Comparison of ENCODE assay signal across 1 cellular context in the genomic region with DNA sequence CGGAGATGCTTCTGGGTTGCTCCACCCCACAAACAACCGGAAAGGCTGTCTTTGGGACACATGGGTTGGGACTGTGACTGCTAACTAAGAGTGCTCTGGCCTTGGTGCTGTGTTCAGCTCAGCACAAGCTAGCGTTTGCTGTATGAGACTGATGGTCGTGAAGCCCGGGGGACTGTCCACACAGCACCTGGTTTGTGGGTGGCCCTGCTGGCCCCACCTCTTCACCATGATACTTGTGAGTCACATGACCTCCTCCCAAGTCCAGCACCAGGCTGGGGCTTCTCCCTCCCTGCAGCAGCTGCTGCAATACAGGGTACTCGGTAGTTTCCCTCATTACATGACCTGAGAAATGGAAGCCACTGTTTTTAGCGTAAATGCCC.
TF ChIP-seq lines count a peak whose summit lies in the region.

No MANE protein-coding gene starts in this region.

TF ChIP-seq in HEK293, 187 proteins besides CTCF, POLR2A, EP300 and RAD21:
- TF ChIP-seq, protein P1, sequence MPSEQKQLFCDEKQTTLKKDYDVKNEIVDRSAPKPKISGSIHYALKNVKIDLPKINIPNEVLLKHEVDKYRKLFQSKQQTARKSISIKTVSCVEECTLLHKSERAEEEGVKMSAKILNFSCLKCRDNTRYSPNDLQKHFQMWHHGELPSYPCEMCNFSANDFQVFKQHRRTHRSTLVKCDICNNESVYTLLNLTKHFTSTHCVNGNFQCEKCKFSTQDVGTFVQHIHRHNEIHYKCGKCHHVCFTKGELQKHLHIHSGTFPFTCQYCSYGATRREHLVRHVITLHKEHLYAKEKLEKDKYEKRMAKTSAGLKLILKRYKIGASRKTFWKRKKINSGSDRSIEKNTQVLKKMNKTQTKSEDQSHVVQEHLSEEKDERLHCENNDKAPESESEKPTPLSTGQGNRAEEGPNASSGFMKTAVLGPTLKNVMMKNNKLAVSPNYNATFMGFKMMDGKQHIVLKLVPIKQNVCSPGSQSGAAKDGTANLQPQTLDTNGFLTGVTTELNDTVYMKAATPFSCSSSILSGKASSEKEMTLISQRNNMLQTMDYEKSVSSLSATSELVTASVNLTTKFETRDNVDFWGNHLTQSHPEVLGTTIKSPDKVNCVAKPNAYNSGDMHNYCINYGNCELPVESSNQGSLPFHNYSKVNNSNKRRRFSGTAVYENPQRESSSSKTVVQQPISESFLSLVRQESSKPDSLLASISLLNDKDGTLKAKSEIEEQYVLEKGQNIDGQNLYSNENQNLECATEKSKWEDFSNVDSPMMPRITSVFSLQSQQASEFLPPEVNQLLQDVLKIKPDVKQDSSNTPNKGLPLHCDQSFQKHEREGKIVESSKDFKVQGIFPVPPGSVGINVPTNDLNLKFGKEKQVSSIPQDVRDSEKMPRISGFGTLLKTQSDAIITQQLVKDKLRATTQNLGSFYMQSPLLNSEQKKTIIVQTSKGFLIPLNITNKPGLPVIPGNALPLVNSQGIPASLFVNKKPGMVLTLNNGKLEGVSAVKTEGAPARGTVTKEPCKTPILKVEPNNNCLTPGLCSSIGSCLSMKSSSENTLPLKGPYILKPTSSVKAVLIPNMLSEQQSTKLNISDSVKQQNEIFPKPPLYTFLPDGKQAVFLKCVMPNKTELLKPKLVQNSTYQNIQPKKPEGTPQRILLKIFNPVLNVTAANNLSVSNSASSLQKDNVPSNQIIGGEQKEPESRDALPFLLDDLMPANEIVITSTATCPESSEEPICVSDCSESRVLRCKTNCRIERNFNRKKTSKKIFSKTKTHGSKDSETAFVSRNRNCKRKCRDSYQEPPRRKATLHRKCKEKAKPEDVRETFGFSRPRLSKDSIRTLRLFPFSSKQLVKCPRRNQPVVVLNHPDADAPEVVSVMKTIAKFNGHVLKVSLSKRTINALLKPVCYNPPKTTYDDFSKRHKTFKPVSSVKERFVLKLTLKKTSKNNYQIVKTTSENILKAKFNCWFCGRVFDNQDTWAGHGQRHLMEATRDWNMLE (tag by site-specific recombination; conservative IDR thresholded peaks at IDR 0.05; ENCODE audit: low read depth): no peak
- TF ChIP-seq, protein P2, sequence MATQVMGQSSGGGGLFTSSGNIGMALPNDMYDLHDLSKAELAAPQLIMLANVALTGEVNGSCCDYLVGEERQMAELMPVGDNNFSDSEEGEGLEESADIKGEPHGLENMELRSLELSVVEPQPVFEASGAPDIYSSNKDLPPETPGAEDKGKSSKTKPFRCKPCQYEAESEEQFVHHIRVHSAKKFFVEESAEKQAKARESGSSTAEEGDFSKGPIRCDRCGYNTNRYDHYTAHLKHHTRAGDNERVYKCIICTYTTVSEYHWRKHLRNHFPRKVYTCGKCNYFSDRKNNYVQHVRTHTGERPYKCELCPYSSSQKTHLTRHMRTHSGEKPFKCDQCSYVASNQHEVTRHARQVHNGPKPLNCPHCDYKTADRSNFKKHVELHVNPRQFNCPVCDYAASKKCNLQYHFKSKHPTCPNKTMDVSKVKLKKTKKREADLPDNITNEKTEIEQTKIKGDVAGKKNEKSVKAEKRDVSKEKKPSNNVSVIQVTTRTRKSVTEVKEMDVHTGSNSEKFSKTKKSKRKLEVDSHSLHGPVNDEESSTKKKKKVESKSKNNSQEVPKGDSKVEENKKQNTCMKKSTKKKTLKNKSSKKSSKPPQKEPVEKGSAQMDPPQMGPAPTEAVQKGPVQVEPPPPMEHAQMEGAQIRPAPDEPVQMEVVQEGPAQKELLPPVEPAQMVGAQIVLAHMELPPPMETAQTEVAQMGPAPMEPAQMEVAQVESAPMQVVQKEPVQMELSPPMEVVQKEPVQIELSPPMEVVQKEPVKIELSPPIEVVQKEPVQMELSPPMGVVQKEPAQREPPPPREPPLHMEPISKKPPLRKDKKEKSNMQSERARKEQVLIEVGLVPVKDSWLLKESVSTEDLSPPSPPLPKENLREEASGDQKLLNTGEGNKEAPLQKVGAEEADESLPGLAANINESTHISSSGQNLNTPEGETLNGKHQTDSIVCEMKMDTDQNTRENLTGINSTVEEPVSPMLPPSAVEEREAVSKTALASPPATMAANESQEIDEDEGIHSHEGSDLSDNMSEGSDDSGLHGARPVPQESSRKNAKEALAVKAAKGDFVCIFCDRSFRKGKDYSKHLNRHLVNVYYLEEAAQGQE (tag by site-specific recombination; IDR thresholded peaks at IDR 0.05): peak; percentile 77
